12 cellular contexts compared by ENCODE assay signal in the genomic region with DNA sequence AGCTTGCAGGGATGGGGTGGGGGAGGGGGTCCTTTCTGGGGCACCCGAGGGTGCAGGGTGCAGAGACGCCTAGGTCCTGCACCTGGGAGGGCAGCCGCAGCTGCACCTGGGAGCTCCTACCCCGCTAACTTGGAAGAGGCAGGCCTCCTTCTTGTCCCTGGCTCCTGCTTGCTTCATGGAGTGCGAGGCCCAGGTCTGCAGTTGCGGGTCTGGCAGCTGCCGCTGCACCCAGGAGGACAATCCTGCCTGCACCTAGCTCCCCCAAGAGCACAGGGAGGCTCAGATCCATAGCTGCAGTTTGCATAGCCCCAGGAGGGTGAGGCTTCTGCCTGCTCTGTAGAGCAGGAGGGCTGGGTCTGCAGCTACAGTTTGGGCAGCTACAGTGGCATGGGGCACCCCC. TPM values are rescaled to one million over a fixed set of nuclear protein-coding genes. Genes with fewer than 3 reads are reported as not detected.
"Had no signal": no experiment of that assay in that cellular context is flagged by ENCODE, and none has a peak within 500 bp of the region (broad histone marks: within the 10 kb centered on the region; RNA-seq: fewer than 3 reads in every experiment).

No MANE protein-coding gene starts in this region.

- H3K4me1 ChIP-seq: HAP-1 had no signal

- FAIRE-seq: H1, H54 had no signal

- H3K9ac ChIP-seq: GM23248 had no signal

- H3K27ac ChIP-seq: GM23248 had no signal

- DNase-seq: GM23248, GOT3, H7, H9, HCEC 1CT, HFFc6 had no signal

- ATAC-seq: GM23338, HCT116 had no signal

- H2AFZ ChIP-seq: GM23248, GM23338 had no signal

- H3K4me2 ChIP-seq: GM23338 had no signal

- H3K4me3 ChIP-seq: GM23248, GM23338, HAP-1 had no signal

- H3K36me3 ChIP-seq: HAP-1 had no signal

RNA-seq across cellular contexts. Expression of a gene that starts 26.6 kb away (rescaled TPM):
- total RNA-seq: GM23248, H7, HFFc6 had no signal
- polyA plus RNA-seq: GM23248 had no signal

RNA-seq across cellular contexts. Expression of a gene that starts 26.7 kb away (rescaled TPM):
- total RNA-seq: GM23248, H4 had no signal
- polyA plus RNA-seq: GM23248 had no signal

RNA-seq across cellular contexts. Expression of a gene that starts 46.8 kb away (rescaled TPM):
- total RNA-seq: GM23248 had no signal
- polyA plus RNA-seq: GM23248 had no signal

RNA-seq across cellular contexts. Expression of a gene that starts 51.2 kb away (rescaled TPM):
- total RNA-seq: GM23248, GM23338, H1, H4, H9, HFFc6 had no signal
- polyA plus RNA-seq: GM23248, GM23338, H1 had no signal
